ENCODE assay signal across 1 cellular context in genomic region chr2:229884775-229885699, GRCh38.
TF ChIP-seq lines count a peak whose summit lies in the region.

No MANE protein-coding gene starts in this region.

TF ChIP-seq in GM12878, 131 proteins besides CTCF, POLR2A, EP300 and RAD21:
- TF ChIP-seq SIN3A (IDR thresholded peaks at IDR 0.05; ENCODE audit: low read depth, low read length) = no peak
- no peak for TF ChIP-seq MXI1 (IDR thresholded peaks at IDR 0.05; ENCODE audit: low read depth, low read length)
- no peak for TF ChIP-seq PAX5 (IDR thresholded peaks at IDR 0.05; ENCODE audit: borderline replicate concordance, low read depth, low read length)
- TF ChIP-seq YY1 (IDR thresholded peaks at IDR 0.05; ENCODE audit: low read depth, low read length) = 0 out of 2 replicates have a peak, but pooled peaks have one; percentile 15
- peak; percentile 60 for TF ChIP-seq JUNB (IDR thresholded peaks at IDR 0.05)
- TF ChIP-seq E4F1 (IDR thresholded peaks at IDR 0.05; ENCODE audit: borderline replicate concordance, partially characterized antibody) = no peak
- TF ChIP-seq RFX5 (IDR thresholded peaks at IDR 0.05; ENCODE audit: low read depth, low read length) = no peak
- 0 out of 2 replicates have a peak, but pooled peaks have one; percentile 29 for TF ChIP-seq CBFB (IDR thresholded peaks at IDR 0.05; ENCODE audit: low read depth)
- TF ChIP-seq RUNX3 (IDR thresholded peaks at IDR 0.05; ENCODE audit: low read length) = peak; percentile 25; the same call in 1 of the 2 replicates
